1 cellular context compared by ENCODE assay signal in genomic region chr16:54165174-54165911, GRCh38.
TF ChIP-seq lines count a peak whose summit lies in the region.

No MANE protein-coding gene starts in this region.

TF ChIP-seq in HepG2, 621 proteins besides CTCF, POLR2A, EP300 and RAD21 (continued from another document and continues in another):
- TF ChIP-seq ZFYVE20 (CRISPR knock-in tag; IDR thresholded peaks at IDR 0.05; ENCODE audit: borderline replicate concordance, low read depth), result no peak
- TF ChIP-seq SAP130 (CRISPR knock-in tag; IDR thresholded peaks at IDR 0.05; ENCODE audit: low read depth), result peak; percentile 83
- TF ChIP-seq SRSF4 (IDR thresholded peaks at IDR 0.05; ENCODE audit: low read depth, low read length, poor library complexity, severe bottlenecking), result no peak
- no peak for TF ChIP-seq ISX (CRISPR knock-in tag; conservative IDR thresholded peaks at IDR 0.05)
- no peak for TF ChIP-seq CREB1 (IDR thresholded peaks at IDR 0.05)
- TF ChIP-seq CREB1 (CRISPR knock-in tag; IDR thresholded peaks at IDR 0.05), result no peak; the same call in 1 of the 2 replicates
- TF ChIP-seq HMGXB3 (CRISPR knock-in tag; IDR thresholded peaks at IDR 0.05; ENCODE audit: borderline replicate concordance), result peak; percentile 85; the same call in 1 of the 2 replicates
- 0 out of 2 replicates have a peak, but pooled peaks have one; percentile 73 for TF ChIP-seq ZNF563 (CRISPR knock-in tag; IDR thresholded peaks at IDR 0.05)
- peak; percentile 99 for TF ChIP-seq MED1 (CRISPR knock-in tag; IDR thresholded peaks at IDR 0.05)
- peak; percentile 99 for TF ChIP-seq ZGPAT (CRISPR knock-in tag; IDR thresholded peaks at IDR 0.05)
- TF ChIP-seq ZNF670 (CRISPR knock-in tag; IDR thresholded peaks at IDR 0.05; ENCODE audit: borderline replicate concordance), result peak; percentile 83; the same call in 1 of the 2 replicates
- TF ChIP-seq STAG1 (CRISPR knock-in tag; IDR thresholded peaks at IDR 0.05), result peak; percentile 51
- no peak for TF ChIP-seq BRF2 (CRISPR knock-in tag; IDR thresholded peaks at IDR 0.05)
- peak; percentile 82; the same call in 1 of the 2 replicates for TF ChIP-seq ARID3A (IDR thresholded peaks at IDR 0.05; ENCODE audit: low read depth, low read length)
- TF ChIP-seq PHF8 (CRISPR knock-in tag; IDR thresholded peaks at IDR 0.05), result peak; percentile 44
- 0 out of 2 replicates have a peak, but pooled peaks have one; percentile 32 for TF ChIP-seq LRRFIP1 (CRISPR knock-in tag; conservative IDR thresholded peaks at IDR 0.05)
- TF ChIP-seq SP1 (IDR thresholded peaks at IDR 0.05), result no peak
- no peak for TF ChIP-seq SP1 (CRISPR knock-in tag; IDR thresholded peaks at IDR 0.05)
- TF ChIP-seq ZNF501 (CRISPR knock-in tag; IDR thresholded peaks at IDR 0.05), result 0 out of 2 replicates have a peak, but pooled peaks have one; percentile 41
- TF ChIP-seq HOXA3 (CRISPR knock-in tag; IDR thresholded peaks at IDR 0.05), result peak; percentile 91; the same call in 1 of the 2 replicates
- TF ChIP-seq PHF21A (CRISPR knock-in tag; IDR thresholded peaks at IDR 0.05), result peak; percentile 98
- TF ChIP-seq ZNF44 (CRISPR knock-in tag; IDR thresholded peaks at IDR 0.05), result peak; percentile 78; the same call in 1 of the 2 replicates
- peak; percentile 81; the same call in 1 of the 2 replicates for TF ChIP-seq TARDBP (CRISPR knock-in tag; IDR thresholded peaks at IDR 0.05)
- 0 out of 2 replicates have a peak, but pooled peaks have one; percentile 52 for TF ChIP-seq IRF1 (CRISPR knock-in tag; IDR thresholded peaks at IDR 0.05; ENCODE audit: low read depth)
- TF ChIP-seq AFF4 (CRISPR knock-in tag; IDR thresholded peaks at IDR 0.05), result peak; percentile 84; the same call in 1 of the 2 replicates
- 0 out of 2 replicates have a peak, but pooled peaks have one; percentile 36 for TF ChIP-seq STAT5B (CRISPR knock-in tag; IDR thresholded peaks at IDR 0.05)
- TF ChIP-seq MAX (IDR thresholded peaks at IDR 0.05), result peak; percentile 70; the same call in 1 of the 2 replicates
- no peak for TF ChIP-seq RBM22 (optimal IDR thresholded peaks at IDR 0.05; ENCODE audit: low read length)
- no peak for TF ChIP-seq ZNF713 (CRISPR knock-in tag; IDR thresholded peaks at IDR 0.05)
- TF ChIP-seq ZNF367 (CRISPR knock-in tag; IDR thresholded peaks at IDR 0.05; ENCODE audit: borderline replicate concordance), result no peak
- TF ChIP-seq KDM2A (CRISPR knock-in tag; IDR thresholded peaks at IDR 0.05; ENCODE audit: borderline replicate concordance, low read depth), result peak; percentile 82
- TF ChIP-seq MTF1 (CRISPR knock-in tag; IDR thresholded peaks at IDR 0.05), result no peak
- TF ChIP-seq ZNF775 (CRISPR knock-in tag; IDR thresholded peaks at IDR 0.05; ENCODE audit: borderline replicate concordance), result no peak
- 0 out of 2 replicates have a peak, but pooled peaks have one; percentile 41 for TF ChIP-seq DNMT3B (CRISPR knock-in tag; conservative IDR thresholded peaks at IDR 0.05)
- TF ChIP-seq ZNF564 (CRISPR knock-in tag; IDR thresholded peaks at IDR 0.05), result no peak
- TF ChIP-seq ZNF329 (CRISPR knock-in tag; IDR thresholded peaks at IDR 0.05; ENCODE audit: low read depth), result peak; percentile 79; the same call in 1 of the 2 replicates
- TF ChIP-seq SIX4 (CRISPR knock-in tag; IDR thresholded peaks at IDR 0.05), result peak; percentile 67
- no peak for TF ChIP-seq HDAC6 (IDR thresholded peaks at IDR 0.05; ENCODE audit: low read depth, low read length)
- TF ChIP-seq AKAP8 (CRISPR knock-in tag; IDR thresholded peaks at IDR 0.05), result 0 out of 2 replicates have a peak, but pooled peaks have one; percentile 50
- peak; percentile 69 for TF ChIP-seq HNF1B (CRISPR knock-in tag; IDR thresholded peaks at IDR 0.05)
- 0 out of 2 replicates have a peak, but pooled peaks have one; percentile 16 for TF ChIP-seq FOXK2 (IDR thresholded peaks at IDR 0.05)
- no peak; the same call in 1 of the 2 replicates for TF ChIP-seq ZNF558 (CRISPR knock-in tag; IDR thresholded peaks at IDR 0.05; ENCODE audit: borderline replicate concordance)
- peak; percentile 77; the same call in 1 of the 2 replicates for TF ChIP-seq HOXA5 (CRISPR knock-in tag; IDR thresholded peaks at IDR 0.05)
- 0 out of 2 replicates have a peak, but pooled peaks have one; percentile 79 for TF ChIP-seq ZNF510 (CRISPR knock-in tag; IDR thresholded peaks at IDR 0.05; ENCODE audit: low read depth)
